10 cellular contexts compared by ENCODE assay signal in the genomic region with DNA sequence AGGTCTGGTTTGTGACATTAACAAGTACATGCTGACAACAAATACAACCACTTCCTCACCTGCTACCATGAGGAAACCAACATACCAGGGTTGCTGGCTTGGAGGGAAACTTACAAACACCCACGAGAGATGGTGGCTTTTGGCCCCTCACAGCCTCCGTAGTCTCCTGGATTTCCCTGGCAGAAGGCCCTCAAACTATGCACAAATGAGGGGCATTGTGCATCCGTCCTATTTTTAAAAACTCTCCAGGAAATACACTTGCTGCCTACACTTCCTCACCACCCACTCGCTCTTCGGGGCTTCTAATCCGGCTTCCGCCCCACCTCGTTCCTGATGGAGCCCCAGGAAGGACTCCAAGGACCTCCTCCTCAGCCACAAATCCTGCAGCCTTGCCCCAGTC.
A peak's percentile ranks its signal among the peaks of the same experiment; 100 is the strongest.
DNase-seq lines count a peak whose midpoint lies in the region; ATAC-seq and TF ChIP-seq lines count a peak whose summit lies in the region.
"Had no signal": no experiment of that assay in that cellular context is flagged by ENCODE, and none has a peak within 500 bp of the region (broad histone marks: within the 10 kb centered on the region; RNA-seq: fewer than 3 reads in every experiment).

No MANE protein-coding gene starts in this region.

- H3K9me3 Mint-ChIP-seq in CD8-positive, alpha-beta T cell = no peaks in the 10 kb centered on the region
- H3K9me3 Mint-ChIP-seq in T-helper 1 cell treated with Interleukin-12 subunit alpha and Interleukin-12 subunit beta and Interleukin-4 antibody, amounts not matched to agents 30 μg/mL and 1 μg/mL, for 36 hours = peaks cover 17% of the 10 kb centered on the region

- no peak overlapping the region for H3K18ac ChIP-seq in neuronal stem cell (ENCODE audit: low read length)

- no peak overlapping the region for H2BK12ac ChIP-seq in neuronal stem cell (ENCODE audit: low read length)

- WGBS in neuronal stem cell (ENCODE audit: extremely low coverage in 2 of 2, insufficient read length in 2 of 2, insufficient replicate concordance in 1 of 2), 2 donors = no CpG with 5 or more reads among the region's 8 CpGs

- peak overlapping the region; percentile 79 for H3K4me3 Mint-ChIP-seq in CD8-positive, alpha-beta T cell
- H3K4me3 Mint-ChIP-seq in T-helper 1 cell treated with Interleukin-12 subunit alpha and Interleukin-12 subunit beta and Interleukin-4 antibody, amounts not matched to agents 30 μg/mL and 1 μg/mL, for 36 hours = peak overlapping the region; percentile 68

- H3K14ac ChIP-seq in neuronal stem cell (ENCODE audit: low read length) = peak overlapping the region; percentile 9

- no peaks in the 10 kb centered on the region for H3K27me3 Mint-ChIP-seq in CD8-positive, alpha-beta T cell (ENCODE audit: low read depth)
- no peaks in the 10 kb centered on the region for H3K27me3 Mint-ChIP-seq in T-helper 1 cell treated with Interleukin-12 subunit alpha and Interleukin-12 subunit beta and Interleukin-4 antibody, amounts not matched to agents 30 μg/mL and 1 μg/mL, for 36 hours (ENCODE audit: low read depth)

- no peak overlapping the region for H4K8ac ChIP-seq in neuronal stem cell (ENCODE audit: low read depth, low read length)

- DNase-seq in CD8-positive, alpha-beta T cell = peak in 6 of 7 experiments; percentile 14 to 77 (median 48)
- peak; percentile 52 for DNase-seq in activated naive CD4-positive, alpha-beta T cell treated with anti-CD3 and anti-CD28 coated beads, Interleukin-2, amount 50 U/mL, for 16 hours
- DNase-seq in neuronal stem cell (ENCODE audit: low spot score) = no peak
- DNase-seq in SHP77 (lab: John Stamatoyannopoulos, UW) = no peak
- DNase-seq in activated CD4-positive, CD25-positive, alpha-beta regulatory T cell treated with anti-CD3 and anti-CD28 coated beads, Interleukin-2, amount 50 U/mL, for 72 hours = no peak
- no peak for DNase-seq in NCI-H748 treated with DMSO at 0.1 percent for 48 hours (lab: John Stamatoyannopoulos, UW)
- DNase-seq: NCI-H1436 treated with DMSO at 0.1 percent for 48 hours, sigmoid colon had no signal

- no peak overlapping the region for H2AFZ ChIP-seq in neuronal stem cell (ENCODE audit: low read length)

- TF ChIP-seq CTCF in CD8-positive, alpha-beta T cell (IDR thresholded peaks at IDR 0.05) = no peak

- H3K36me3 ChIP-seq in CD8-positive, alpha-beta T cell (ENCODE audit: insufficient read depth, low read length) = no peaks in the 10 kb centered on the region
- no peaks in the 10 kb centered on the region for H3K36me3 ChIP-seq in neuronal stem cell (replicated peaks in 1 of 2; ENCODE audit: control insufficient read depth in 2 of 2, insufficient read depth in 2 of 2, low read length in 2 of 2)
- H3K36me3 ChIP-seq: sigmoid colon had no signal

- no peaks in the 10 kb centered on the region for H3K9me3 ChIP-seq in CD8-positive, alpha-beta T cell (ENCODE audit: low read length)
- H3K9me3 ChIP-seq in neuronal stem cell (replicated peaks in 1 of 2; ENCODE audit: control insufficient read depth in 2 of 2, insufficient read depth in 1 of 2, low read depth in 1 of 2, low read length in 2 of 2) = no peaks in the 10 kb centered on the region
- H3K9me3 ChIP-seq: sigmoid colon had no signal

- ATAC-seq in CD8-positive, alpha-beta T cell = peak; percentile 78
- ATAC-seq in HG03196 (IDR thresholded peaks at IDR 0.05; ENCODE audit: unreplicated experiment) = no peak

- peak overlapping the region; percentile 97 for H3K27ac Mint-ChIP-seq in CD8-positive, alpha-beta T cell
- H3K27ac Mint-ChIP-seq in T-helper 1 cell treated with Interleukin-12 subunit alpha and Interleukin-12 subunit beta and Interleukin-4 antibody, amounts not matched to agents 30 μg/mL and 1 μg/mL, for 36 hours = peak overlapping the region; percentile 90

- H3K4me3 ChIP-seq in CD8-positive, alpha-beta T cell (ENCODE audit: low read depth, low read length) = peak overlapping the region; percentile 34
- H3K4me3 ChIP-seq in neuronal stem cell (ENCODE audit: low read length in 2 of 2) = no peak overlapping the region
- H3K4me3 ChIP-seq: sigmoid colon had no signal

- H3K4me2 ChIP-seq in neuronal stem cell (ENCODE audit: insufficient read depth, low read length, poor library complexity, severe bottlenecking) = no peak overlapping the region

- H2BK5ac ChIP-seq in neuronal stem cell (ENCODE audit: low read length) = no peak overlapping the region

- no peaks in the 10 kb centered on the region for H3K79me1 ChIP-seq in neuronal stem cell (ENCODE audit: low read depth, low read length)

- peaks cover 74% of the 10 kb centered on the region for H3K4me1 Mint-ChIP-seq in CD8-positive, alpha-beta T cell (ENCODE audit: low read depth)
- peaks cover 41% of the 10 kb centered on the region for H3K4me1 Mint-ChIP-seq in T-helper 1 cell treated with Interleukin-12 subunit alpha and Interleukin-12 subunit beta and Interleukin-4 antibody, amounts not matched to agents 30 μg/mL and 1 μg/mL, for 36 hours (ENCODE audit: low read depth)

- no peak overlapping the region for H4K91ac ChIP-seq in neuronal stem cell (ENCODE audit: low read depth, low read length, poor library complexity)

- no peak overlapping the region for H3K9ac ChIP-seq in neuronal stem cell (ENCODE audit: low read depth, low read length, poor library complexity)

- H3K27ac ChIP-seq in CD8-positive, alpha-beta T cell (ENCODE audit: low read depth, low read length) = peak overlapping the region; percentile 25
- H3K27ac ChIP-seq in neuronal stem cell (replicated peaks; ENCODE audit: low read length) = no peak overlapping the region
- H3K27ac ChIP-seq: sigmoid colon had no signal

- no peak overlapping the region for H2BK120ac ChIP-seq in neuronal stem cell (ENCODE audit: low read depth, low read length)

- H2BK15ac ChIP-seq in neuronal stem cell (ENCODE audit: low read length) = no peak overlapping the region

- no peak overlapping the region for H2AK5ac ChIP-seq in neuronal stem cell (ENCODE audit: low read depth, low read length)

- H3K27me3 ChIP-seq in CD8-positive, alpha-beta T cell (ENCODE audit: insufficient read depth, low read length) = no peaks in the 10 kb centered on the region
- H3K27me3 ChIP-seq in neuronal stem cell (ENCODE audit: control insufficient read depth in 3 of 3, insufficient read depth in 3 of 3, low read depth in 1 of 3, low read length in 3 of 3) = no peaks in the 10 kb centered on the region
- H3K27me3 ChIP-seq: sigmoid colon had no signal

- peaks cover 61% of the 10 kb centered on the region for H3K4me1 ChIP-seq in CD8-positive, alpha-beta T cell (ENCODE audit: insufficient read depth, low read length)
- H3K4me1 ChIP-seq in neuronal stem cell (ENCODE audit: control insufficient read depth in 2 of 2, insufficient read depth in 1 of 2, low read depth in 1 of 2, low read length in 2 of 2) = peaks cover 0 to 5% of the 10 kb centered on the region in 2 donors

- CTCF ChIA-PET in CD8-positive, alpha-beta T cell (lab: Charles Lee) = interaction anchor here (1.2 kb wide), 1 partner anchor 15 kb away, joined by 5 read pairs; no protein-coding TSS in a partner anchor

- H3K36me3 Mint-ChIP-seq in CD8-positive, alpha-beta T cell = no peaks in the 10 kb centered on the region
- H3K36me3 Mint-ChIP-seq in T-helper 1 cell treated with Interleukin-12 subunit alpha and Interleukin-12 subunit beta and Interleukin-4 antibody, amounts not matched to agents 30 μg/mL and 1 μg/mL, for 36 hours (ENCODE audit: low read depth) = peaks cover 15% of the 10 kb centered on the region

- POLR2A ChIA-PET in CD8-positive, alpha-beta T cell (lab: Charles Lee) = interaction anchor here (2.6 kb wide), 1 partner anchor 15 kb away, joined by 21 read pairs; no protein-coding TSS in a partner anchor

- H3K4ac ChIP-seq in neuronal stem cell (ENCODE audit: low read length) = no peak overlapping the region

- no peak overlapping the region for H3K23ac ChIP-seq in neuronal stem cell (ENCODE audit: low read depth, low read length, poor library complexity)

- intact Hi-C loops in CD8-positive, alpha-beta T cell (cut with DNase I, micrococcal nuclease) = loop anchor here (1.0 to 10.0 kb wide), 3 partner anchors 15 to 1021 kb away; a partner anchor contains a TSS

Comparison
In these comparisons a context has a peak if more than half of its experiments do, and no peak if none do; other contexts are left out.
1. DNase-seq: peak in CD8-positive, alpha-beta T cell (6 of 7) and activated naive CD4-positive, alpha-beta T cell treated with anti-CD3 and anti-CD28 coated beads, Interleukin-2, amount 50 U/mL, for 16 hours (single experiment); none in neuronal stem cell (single experiment), SHP77 (0 of 2), activated CD4-positive, CD25-positive, alpha-beta regulatory T cell treated with anti-CD3 and anti-CD28 coated beads, Interleukin-2, amount 50 U/mL, for 72 hours (single experiment) and NCI-H748 treated with DMSO at 0.1 percent for 48 hours (single experiment).